ENCODE assay signal across 1 cellular context in the genomic region with DNA sequence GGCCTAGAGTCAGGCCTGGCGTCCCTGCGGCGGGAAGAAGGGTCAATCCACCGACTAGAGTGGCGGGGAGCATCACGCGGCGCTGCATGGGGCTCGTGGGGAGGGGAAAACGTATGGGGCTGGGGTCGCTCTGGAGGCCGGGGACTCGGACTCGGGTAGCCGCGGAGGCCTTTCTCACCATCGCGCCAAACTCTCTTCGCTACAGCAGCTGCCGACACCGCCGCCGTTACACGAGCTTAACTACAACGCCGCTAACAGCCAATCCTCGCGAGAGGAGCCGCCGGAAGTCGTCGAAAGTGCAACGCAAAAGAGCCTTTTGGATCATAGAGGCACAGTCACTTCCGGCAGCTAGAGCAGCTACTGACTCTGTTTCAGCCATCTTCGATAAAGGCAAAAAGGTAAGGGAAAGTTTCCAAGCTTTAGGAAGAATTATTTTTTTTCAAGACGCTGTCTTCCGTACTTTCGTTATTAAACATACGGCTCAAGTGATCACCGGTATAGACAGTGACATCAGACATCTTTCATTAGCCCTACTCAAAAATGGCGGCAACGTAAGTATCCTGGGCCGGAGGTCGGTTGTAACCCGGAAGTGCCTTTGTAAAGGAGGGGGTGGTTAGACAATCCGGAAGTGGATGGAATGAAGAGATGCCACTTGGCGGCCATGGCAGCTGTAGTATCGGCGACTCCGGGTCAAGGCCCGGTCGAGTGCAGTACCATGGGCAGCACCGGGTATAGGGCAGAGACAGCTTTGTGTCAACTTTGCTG.
A peak's percentile ranks its signal among the peaks of the same experiment; 100 is the strongest.
TF ChIP-seq lines count a peak whose summit lies in the region.

A gene (minus strand): TSS at position 247 of the 765 bp plus-strand sequence. CDS start 66 bp downstream, at position 181.
A gene with protein sequence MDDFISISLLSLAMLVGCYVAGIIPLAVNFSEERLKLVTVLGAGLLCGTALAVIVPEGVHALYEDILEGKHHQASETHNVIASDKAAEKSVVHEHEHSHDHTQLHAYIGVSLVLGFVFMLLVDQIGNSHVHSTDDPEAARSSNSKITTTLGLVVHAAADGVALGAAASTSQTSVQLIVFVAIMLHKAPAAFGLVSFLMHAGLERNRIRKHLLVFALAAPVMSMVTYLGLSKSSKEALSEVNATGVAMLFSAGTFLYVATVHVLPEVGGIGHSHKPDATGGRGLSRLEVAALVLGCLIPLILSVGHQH (plus strand): TSS at position 640 of the 765 bp plus-strand sequence. CDS start 678 bp downstream, outside the sequence.

TF ChIP-seq in HepG2, 621 proteins besides CTCF, POLR2A, EP300 and RAD21 (continued from another document and continues in another):
- TF ChIP-seq, protein P1, sequence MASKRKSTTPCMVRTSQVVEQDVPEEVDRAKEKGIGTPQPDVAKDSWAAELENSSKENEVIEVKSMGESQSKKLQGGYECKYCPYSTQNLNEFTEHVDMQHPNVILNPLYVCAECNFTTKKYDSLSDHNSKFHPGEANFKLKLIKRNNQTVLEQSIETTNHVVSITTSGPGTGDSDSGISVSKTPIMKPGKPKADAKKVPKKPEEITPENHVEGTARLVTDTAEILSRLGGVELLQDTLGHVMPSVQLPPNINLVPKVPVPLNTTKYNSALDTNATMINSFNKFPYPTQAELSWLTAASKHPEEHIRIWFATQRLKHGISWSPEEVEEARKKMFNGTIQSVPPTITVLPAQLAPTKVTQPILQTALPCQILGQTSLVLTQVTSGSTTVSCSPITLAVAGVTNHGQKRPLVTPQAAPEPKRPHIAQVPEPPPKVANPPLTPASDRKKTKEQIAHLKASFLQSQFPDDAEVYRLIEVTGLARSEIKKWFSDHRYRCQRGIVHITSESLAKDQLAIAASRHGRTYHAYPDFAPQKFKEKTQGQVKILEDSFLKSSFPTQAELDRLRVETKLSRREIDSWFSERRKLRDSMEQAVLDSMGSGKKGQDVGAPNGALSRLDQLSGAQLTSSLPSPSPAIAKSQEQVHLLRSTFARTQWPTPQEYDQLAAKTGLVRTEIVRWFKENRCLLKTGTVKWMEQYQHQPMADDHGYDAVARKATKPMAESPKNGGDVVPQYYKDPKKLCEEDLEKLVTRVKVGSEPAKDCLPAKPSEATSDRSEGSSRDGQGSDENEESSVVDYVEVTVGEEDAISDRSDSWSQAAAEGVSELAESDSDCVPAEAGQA (IDR thresholded peaks at IDR 0.05; ENCODE audit: low read depth) = peak; percentile 98
- TF ChIP-seq, protein P1 (CRISPR knock-in tag; IDR thresholded peaks at IDR 0.05; ENCODE audit: borderline replicate concordance) = no peak
- TF ChIP-seq KMT2A (CRISPR knock-in tag; IDR thresholded peaks at IDR 0.05) (peak; percentile 95), CENPT (CRISPR knock-in tag; IDR thresholded peaks at IDR 0.05; ENCODE audit: low read depth) (no peak), THAP11 (CRISPR knock-in tag; IDR thresholded peaks at IDR 0.05) (peak; percentile 95), ZKSCAN8 (CRISPR knock-in tag; IDR thresholded peaks at IDR 0.05; ENCODE audit: borderline replicate concordance) (no peak), SUZ12 (IDR thresholded peaks at IDR 0.05; ENCODE audit: low read depth, low read length) (no peak), ATF7 (IDR thresholded peaks at IDR 0.05) (no peak), ATF7 (CRISPR knock-in tag; IDR thresholded peaks at IDR 0.05) (no peak), SMAD1 (CRISPR knock-in tag; IDR thresholded peaks at IDR 0.05; ENCODE audit: borderline replicate concordance, low read depth) (no peak), ZNF274 (CRISPR knock-in tag; IDR thresholded peaks at IDR 0.05) (peak; percentile 20), XRCC5 (optimal IDR thresholded peaks at IDR 0.05; ENCODE audit: low read length) (peak; percentile 5), ZNF224 (CRISPR knock-in tag; IDR thresholded peaks at IDR 0.05) (no peak), ZNF136 (CRISPR knock-in tag; IDR thresholded peaks at IDR 0.05; ENCODE audit: low read depth) (0 out of 2 replicates have a peak, but pooled peaks have one; percentile 59)
- TF ChIP-seq, protein P2, sequence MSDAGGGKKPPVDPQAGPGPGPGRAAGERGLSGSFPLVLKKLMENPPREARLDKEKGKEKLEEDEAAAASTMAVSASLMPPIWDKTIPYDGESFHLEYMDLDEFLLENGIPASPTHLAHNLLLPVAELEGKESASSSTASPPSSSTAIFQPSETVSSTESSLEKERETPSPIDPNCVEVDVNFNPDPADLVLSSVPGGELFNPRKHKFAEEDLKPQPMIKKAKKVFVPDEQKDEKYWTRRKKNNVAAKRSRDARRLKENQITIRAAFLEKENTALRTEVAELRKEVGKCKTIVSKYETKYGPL (CRISPR knock-in tag; IDR thresholded peaks at IDR 0.05) = no peak; the same call in 1 of the 2 replicates
- TF ChIP-seq, protein P3, sequence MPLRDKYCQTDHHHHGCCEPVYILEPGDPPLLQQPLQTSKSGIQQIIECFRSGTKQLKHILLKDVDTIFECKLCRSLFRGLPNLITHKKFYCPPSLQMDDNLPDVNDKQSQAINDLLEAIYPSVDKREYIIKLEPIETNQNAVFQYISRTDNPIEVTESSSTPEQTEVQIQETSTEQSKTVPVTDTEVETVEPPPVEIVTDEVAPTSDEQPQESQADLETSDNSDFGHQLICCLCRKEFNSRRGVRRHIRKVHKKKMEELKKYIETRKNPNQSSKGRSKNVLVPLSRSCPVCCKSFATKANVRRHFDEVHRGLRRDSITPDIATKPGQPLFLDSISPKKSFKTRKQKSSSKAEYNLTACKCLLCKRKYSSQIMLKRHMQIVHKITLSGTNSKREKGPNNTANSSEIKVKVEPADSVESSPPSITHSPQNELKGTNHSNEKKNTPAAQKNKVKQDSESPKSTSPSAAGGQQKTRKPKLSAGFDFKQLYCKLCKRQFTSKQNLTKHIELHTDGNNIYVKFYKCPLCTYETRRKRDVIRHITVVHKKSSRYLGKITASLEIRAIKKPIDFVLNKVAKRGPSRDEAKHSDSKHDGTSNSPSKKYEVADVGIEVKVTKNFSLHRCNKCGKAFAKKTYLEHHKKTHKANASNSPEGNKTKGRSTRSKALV (CRISPR knock-in tag; IDR thresholded peaks at IDR 0.05) = no peak
- TF ChIP-seq, protein P4, sequence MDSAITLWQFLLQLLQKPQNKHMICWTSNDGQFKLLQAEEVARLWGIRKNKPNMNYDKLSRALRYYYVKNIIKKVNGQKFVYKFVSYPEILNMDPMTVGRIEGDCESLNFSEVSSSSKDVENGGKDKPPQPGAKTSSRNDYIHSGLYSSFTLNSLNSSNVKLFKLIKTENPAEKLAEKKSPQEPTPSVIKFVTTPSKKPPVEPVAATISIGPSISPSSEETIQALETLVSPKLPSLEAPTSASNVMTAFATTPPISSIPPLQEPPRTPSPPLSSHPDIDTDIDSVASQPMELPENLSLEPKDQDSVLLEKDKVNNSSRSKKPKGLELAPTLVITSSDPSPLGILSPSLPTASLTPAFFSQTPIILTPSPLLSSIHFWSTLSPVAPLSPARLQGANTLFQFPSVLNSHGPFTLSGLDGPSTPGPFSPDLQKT (CRISPR knock-in tag; IDR thresholded peaks at IDR 0.05; ENCODE audit: borderline replicate concordance) = no peak
- TF ChIP-seq, protein P5, sequence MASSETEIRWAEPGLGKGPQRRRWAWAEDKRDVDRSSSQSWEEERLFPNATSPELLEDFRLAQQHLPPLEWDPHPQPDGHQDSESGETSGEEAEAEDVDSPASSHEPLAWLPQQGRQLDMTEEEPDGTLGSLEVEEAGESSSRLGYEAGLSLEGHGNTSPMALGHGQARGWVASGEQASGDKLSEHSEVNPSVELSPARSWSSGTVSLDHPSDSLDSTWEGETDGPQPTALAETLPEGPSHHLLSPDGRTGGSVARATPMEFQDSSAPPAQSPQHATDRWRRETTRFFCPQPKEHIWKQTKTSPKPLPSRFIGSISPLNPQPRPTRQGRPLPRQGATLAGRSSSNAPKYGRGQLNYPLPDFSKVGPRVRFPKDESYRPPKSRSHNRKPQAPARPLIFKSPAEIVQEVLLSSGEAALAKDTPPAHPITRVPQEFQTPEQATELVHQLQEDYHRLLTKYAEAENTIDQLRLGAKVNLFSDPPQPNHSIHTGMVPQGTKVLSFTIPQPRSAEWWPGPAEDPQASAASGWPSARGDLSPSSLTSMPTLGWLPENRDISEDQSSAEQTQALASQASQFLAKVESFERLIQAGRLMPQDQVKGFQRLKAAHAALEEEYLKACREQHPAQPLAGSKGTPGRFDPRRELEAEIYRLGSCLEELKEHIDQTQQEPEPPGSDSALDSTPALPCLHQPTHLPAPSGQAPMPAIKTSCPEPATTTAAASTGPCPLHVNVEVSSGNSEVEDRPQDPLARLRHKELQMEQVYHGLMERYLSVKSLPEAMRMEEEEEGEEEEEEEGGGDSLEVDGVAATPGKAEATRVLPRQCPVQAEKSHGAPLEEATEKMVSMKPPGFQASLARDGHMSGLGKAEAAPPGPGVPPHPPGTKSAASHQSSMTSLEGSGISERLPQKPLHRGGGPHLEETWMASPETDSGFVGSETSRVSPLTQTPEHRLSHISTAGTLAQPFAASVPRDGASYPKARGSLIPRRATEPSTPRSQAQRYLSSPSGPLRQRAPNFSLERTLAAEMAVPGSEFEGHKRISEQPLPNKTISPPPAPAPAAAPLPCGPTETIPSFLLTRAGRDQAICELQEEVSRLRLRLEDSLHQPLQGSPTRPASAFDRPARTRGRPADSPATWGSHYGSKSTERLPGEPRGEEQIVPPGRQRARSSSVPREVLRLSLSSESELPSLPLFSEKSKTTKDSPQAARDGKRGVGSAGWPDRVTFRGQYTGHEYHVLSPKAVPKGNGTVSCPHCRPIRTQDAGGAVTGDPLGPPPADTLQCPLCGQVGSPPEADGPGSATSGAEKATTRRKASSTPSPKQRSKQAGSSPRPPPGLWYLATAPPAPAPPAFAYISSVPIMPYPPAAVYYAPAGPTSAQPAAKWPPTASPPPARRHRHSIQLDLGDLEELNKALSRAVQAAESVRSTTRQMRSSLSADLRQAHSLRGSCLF (CRISPR knock-in tag; IDR thresholded peaks at IDR 0.05; ENCODE audit: borderline replicate concordance) = 0 out of 2 replicates have a peak, but pooled peaks have one; percentile 24
- TF ChIP-seq, protein P6, sequence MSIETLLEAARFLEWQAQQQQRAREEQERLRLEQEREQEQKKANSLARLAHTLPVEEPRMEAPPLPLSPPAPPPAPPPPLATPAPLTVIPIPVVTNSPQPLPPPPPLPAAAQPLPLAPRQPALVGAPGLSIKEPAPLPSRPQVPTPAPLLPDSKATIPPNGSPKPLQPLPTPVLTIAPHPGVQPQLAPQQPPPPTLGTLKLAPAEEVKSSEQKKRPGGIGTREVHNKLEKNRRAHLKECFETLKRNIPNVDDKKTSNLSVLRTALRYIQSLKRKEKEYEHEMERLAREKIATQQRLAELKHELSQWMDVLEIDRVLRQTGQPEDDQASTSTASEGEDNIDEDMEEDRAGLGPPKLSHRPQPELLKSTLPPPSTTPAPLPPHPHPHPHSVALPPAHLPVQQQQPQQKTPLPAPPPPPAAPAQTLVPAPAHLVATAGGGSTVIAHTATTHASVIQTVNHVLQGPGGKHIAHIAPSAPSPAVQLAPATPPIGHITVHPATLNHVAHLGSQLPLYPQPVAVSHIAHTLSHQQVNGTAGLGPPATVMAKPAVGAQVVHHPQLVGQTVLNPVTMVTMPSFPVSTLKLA (IDR thresholded peaks at IDR 0.05) = no peak
- TF ChIP-seq, protein P7, sequence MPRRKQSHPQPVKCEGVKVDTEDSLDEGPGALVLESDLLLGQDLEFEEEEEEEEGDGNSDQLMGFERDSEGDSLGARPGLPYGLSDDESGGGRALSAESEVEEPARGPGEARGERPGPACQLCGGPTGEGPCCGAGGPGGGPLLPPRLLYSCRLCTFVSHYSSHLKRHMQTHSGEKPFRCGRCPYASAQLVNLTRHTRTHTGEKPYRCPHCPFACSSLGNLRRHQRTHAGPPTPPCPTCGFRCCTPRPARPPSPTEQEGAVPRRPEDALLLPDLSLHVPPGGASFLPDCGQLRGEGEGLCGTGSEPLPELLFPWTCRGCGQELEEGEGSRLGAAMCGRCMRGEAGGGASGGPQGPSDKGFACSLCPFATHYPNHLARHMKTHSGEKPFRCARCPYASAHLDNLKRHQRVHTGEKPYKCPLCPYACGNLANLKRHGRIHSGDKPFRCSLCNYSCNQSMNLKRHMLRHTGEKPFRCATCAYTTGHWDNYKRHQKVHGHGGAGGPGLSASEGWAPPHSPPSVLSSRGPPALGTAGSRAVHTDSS (CRISPR knock-in tag; conservative IDR thresholded peaks at IDR 0.05) = no peak
- TF ChIP-seq, protein P8, sequence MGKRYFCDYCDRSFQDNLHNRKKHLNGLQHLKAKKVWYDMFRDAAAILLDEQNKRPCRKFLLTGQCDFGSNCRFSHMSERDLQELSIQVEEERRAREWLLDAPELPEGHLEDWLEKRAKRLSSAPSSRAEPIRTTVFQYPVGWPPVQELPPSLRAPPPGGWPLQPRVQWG (CRISPR knock-in tag; IDR thresholded peaks at IDR 0.05; ENCODE audit: borderline replicate concordance, low read depth) = no peak
- TF ChIP-seq, protein P9, sequence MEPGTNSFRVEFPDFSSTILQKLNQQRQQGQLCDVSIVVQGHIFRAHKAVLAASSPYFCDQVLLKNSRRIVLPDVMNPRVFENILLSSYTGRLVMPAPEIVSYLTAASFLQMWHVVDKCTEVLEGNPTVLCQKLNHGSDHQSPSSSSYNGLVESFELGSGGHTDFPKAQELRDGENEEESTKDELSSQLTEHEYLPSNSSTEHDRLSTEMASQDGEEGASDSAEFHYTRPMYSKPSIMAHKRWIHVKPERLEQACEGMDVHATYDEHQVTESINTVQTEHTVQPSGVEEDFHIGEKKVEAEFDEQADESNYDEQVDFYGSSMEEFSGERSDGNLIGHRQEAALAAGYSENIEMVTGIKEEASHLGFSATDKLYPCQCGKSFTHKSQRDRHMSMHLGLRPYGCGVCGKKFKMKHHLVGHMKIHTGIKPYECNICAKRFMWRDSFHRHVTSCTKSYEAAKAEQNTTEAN (CRISPR knock-in tag; conservative IDR thresholded peaks at IDR 0.05) = no peak; the same call in 1 of the 2 replicates
- TF ChIP-seq, protein P10, sequence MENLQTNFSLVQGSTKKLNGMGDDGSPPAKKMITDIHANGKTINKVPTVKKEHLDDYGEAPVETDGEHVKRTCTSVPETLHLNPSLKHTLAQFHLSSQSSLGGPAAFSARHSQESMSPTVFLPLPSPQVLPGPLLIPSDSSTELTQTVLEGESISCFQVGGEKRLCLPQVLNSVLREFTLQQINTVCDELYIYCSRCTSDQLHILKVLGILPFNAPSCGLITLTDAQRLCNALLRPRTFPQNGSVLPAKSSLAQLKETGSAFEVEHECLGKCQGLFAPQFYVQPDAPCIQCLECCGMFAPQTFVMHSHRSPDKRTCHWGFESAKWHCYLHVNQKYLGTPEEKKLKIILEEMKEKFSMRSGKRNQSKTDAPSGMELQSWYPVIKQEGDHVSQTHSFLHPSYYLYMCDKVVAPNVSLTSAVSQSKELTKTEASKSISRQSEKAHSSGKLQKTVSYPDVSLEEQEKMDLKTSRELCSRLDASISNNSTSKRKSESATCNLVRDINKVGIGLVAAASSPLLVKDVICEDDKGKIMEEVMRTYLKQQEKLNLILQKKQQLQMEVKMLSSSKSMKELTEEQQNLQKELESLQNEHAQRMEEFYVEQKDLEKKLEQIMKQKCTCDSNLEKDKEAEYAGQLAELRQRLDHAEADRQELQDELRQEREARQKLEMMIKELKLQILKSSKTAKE (CRISPR knock-in tag; IDR thresholded peaks at IDR 0.05; ENCODE audit: borderline replicate concordance) = no peak
